In the genomic region with DNA sequence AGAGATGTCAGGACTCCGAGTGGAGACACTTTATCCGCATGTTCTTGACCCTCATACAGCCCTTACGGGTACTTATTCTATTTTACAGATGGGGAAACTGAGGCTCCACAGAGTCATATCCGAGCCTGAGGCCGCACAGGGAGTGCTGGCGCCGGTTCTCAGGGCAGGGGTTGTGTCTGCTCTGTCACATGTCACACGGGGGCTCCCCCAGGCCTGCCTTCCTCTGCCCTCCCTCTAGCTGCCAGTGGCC, we compare ENCODE assay signal across 1 cellular context.
A peak's percentile ranks its signal among the peaks of the same experiment; 100 is the strongest.
TF ChIP-seq lines count a peak whose summit lies in the region.

No MANE protein-coding gene starts in this region.

TF ChIP-seq in HepG2, 621 proteins besides CTCF, POLR2A, EP300 and RAD21 (continued from another document and continues in another):
- TF ChIP-seq, protein P1, sequence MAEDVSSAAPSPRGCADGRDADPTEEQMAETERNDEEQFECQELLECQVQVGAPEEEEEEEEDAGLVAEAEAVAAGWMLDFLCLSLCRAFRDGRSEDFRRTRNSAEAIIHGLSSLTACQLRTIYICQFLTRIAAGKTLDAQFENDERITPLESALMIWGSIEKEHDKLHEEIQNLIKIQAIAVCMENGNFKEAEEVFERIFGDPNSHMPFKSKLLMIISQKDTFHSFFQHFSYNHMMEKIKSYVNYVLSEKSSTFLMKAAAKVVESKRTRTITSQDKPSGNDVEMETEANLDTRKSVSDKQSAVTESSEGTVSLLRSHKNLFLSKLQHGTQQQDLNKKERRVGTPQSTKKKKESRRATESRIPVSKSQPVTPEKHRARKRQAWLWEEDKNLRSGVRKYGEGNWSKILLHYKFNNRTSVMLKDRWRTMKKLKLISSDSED (CRISPR knock-in tag; IDR thresholded peaks at IDR 0.05) = no peak
- TF ChIP-seq ELF4 (CRISPR knock-in tag; IDR thresholded peaks at IDR 0.05; ENCODE audit: borderline replicate concordance) (0 out of 2 replicates have a peak, but pooled peaks have one; percentile 0), FIP1L1 (IDR thresholded peaks at IDR 0.05; ENCODE audit: borderline replicate concordance, insufficient read depth, low read depth, low read length) (no peak), PLRG1 (conservative IDR thresholded peaks at IDR 0.05) (no peak), ZEB1 (IDR thresholded peaks at IDR 0.05; ENCODE audit: insufficient replicate concordance, low read depth) (no peak), ZNF30 (CRISPR knock-in tag; IDR thresholded peaks at IDR 0.05) (no peak), HNF4A (CRISPR knock-in tag; IDR thresholded peaks at IDR 0.05) (no peak), ZFYVE20 (CRISPR knock-in tag; IDR thresholded peaks at IDR 0.05; ENCODE audit: borderline replicate concordance, low read depth) (no peak), SALL1 (CRISPR knock-in tag; IDR thresholded peaks at IDR 0.05) (no peak), NR2C2 (CRISPR knock-in tag; IDR thresholded peaks at IDR 0.05; ENCODE audit: borderline replicate concordance) (no peak), SNAPC2 (CRISPR knock-in tag; IDR thresholded peaks at IDR 0.05) (no peak), ZNF678 (CRISPR knock-in tag; IDR thresholded peaks at IDR 0.05) (0 out of 2 replicates have a peak, but pooled peaks have one; percentile 10), HOXA7 (CRISPR knock-in tag; IDR thresholded peaks at IDR 0.05) (no peak), ZNF136 (CRISPR knock-in tag; IDR thresholded peaks at IDR 0.05; ENCODE audit: low read depth) (no peak)
- TF ChIP-seq, protein P2, sequence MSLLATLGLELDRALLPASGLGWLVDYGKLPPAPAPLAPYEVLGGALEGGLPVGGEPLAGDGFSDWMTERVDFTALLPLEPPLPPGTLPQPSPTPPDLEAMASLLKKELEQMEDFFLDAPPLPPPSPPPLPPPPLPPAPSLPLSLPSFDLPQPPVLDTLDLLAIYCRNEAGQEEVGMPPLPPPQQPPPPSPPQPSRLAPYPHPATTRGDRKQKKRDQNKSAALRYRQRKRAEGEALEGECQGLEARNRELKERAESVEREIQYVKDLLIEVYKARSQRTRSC (CRISPR knock-in tag; IDR thresholded peaks at IDR 0.05; ENCODE audit: low read depth) = peak; percentile 89
- TF ChIP-seq, protein P3, sequence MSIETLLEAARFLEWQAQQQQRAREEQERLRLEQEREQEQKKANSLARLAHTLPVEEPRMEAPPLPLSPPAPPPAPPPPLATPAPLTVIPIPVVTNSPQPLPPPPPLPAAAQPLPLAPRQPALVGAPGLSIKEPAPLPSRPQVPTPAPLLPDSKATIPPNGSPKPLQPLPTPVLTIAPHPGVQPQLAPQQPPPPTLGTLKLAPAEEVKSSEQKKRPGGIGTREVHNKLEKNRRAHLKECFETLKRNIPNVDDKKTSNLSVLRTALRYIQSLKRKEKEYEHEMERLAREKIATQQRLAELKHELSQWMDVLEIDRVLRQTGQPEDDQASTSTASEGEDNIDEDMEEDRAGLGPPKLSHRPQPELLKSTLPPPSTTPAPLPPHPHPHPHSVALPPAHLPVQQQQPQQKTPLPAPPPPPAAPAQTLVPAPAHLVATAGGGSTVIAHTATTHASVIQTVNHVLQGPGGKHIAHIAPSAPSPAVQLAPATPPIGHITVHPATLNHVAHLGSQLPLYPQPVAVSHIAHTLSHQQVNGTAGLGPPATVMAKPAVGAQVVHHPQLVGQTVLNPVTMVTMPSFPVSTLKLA (IDR thresholded peaks at IDR 0.05) = no peak
- TF ChIP-seq, protein P4, sequence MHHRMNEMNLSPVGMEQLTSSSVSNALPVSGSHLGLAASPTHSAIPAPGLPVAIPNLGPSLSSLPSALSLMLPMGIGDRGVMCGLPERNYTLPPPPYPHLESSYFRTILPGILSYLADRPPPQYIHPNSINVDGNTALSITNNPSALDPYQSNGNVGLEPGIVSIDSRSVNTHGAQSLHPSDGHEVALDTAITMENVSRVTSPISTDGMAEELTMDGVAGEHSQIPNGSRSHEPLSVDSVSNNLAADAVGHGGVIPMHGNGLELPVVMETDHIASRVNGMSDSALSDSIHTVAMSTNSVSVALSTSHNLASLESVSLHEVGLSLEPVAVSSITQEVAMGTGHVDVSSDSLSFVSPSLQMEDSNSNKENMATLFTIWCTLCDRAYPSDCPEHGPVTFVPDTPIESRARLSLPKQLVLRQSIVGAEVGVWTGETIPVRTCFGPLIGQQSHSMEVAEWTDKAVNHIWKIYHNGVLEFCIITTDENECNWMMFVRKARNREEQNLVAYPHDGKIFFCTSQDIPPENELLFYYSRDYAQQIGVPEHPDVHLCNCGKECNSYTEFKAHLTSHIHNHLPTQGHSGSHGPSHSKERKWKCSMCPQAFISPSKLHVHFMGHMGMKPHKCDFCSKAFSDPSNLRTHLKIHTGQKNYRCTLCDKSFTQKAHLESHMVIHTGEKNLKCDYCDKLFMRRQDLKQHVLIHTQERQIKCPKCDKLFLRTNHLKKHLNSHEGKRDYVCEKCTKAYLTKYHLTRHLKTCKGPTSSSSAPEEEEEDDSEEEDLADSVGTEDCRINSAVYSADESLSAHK (CRISPR knock-in tag; IDR thresholded peaks at IDR 0.05; ENCODE audit: borderline replicate concordance) = no peak
- TF ChIP-seq, protein P5, sequence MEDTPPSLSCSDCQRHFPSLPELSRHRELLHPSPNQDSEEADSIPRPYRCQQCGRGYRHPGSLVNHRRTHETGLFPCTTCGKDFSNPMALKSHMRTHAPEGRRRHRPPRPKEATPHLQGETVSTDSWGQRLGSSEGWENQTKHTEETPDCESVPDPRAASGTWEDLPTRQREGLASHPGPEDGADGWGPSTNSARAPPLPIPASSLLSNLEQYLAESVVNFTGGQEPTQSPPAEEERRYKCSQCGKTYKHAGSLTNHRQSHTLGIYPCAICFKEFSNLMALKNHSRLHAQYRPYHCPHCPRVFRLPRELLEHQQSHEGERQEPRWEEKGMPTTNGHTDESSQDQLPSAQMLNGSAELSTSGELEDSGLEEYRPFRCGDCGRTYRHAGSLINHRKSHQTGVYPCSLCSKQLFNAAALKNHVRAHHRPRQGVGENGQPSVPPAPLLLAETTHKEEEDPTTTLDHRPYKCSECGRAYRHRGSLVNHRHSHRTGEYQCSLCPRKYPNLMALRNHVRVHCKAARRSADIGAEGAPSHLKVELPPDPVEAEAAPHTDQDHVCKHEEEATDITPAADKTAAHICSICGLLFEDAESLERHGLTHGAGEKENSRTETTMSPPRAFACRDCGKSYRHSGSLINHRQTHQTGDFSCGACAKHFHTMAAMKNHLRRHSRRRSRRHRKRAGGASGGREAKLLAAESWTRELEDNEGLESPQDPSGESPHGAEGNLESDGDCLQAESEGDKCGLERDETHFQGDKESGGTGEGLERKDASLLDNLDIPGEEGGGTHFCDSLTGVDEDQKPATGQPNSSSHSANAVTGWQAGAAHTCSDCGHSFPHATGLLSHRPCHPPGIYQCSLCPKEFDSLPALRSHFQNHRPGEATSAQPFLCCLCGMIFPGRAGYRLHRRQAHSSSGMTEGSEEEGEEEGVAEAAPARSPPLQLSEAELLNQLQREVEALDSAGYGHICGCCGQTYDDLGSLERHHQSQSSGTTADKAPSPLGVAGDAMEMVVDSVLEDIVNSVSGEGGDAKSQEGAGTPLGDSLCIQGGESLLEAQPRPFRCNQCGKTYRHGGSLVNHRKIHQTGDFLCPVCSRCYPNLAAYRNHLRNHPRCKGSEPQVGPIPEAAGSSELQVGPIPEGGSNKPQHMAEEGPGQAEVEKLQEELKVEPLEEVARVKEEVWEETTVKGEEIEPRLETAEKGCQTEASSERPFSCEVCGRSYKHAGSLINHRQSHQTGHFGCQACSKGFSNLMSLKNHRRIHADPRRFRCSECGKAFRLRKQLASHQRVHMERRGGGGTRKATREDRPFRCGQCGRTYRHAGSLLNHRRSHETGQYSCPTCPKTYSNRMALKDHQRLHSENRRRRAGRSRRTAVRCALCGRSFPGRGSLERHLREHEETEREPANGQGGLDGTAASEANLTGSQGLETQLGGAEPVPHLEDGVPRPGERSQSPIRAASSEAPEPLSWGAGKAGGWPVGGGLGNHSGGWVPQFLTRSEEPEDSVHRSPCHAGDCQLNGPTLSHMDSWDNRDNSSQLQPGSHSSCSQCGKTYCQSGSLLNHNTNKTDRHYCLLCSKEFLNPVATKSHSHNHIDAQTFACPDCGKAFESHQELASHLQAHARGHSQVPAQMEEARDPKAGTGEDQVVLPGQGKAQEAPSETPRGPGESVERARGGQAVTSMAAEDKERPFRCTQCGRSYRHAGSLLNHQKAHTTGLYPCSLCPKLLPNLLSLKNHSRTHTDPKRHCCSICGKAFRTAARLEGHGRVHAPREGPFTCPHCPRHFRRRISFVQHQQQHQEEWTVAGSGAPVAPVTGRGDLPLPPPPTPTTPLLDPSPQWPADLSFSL (CRISPR knock-in tag; IDR thresholded peaks at IDR 0.05) = no peak
- TF ChIP-seq, protein P6, sequence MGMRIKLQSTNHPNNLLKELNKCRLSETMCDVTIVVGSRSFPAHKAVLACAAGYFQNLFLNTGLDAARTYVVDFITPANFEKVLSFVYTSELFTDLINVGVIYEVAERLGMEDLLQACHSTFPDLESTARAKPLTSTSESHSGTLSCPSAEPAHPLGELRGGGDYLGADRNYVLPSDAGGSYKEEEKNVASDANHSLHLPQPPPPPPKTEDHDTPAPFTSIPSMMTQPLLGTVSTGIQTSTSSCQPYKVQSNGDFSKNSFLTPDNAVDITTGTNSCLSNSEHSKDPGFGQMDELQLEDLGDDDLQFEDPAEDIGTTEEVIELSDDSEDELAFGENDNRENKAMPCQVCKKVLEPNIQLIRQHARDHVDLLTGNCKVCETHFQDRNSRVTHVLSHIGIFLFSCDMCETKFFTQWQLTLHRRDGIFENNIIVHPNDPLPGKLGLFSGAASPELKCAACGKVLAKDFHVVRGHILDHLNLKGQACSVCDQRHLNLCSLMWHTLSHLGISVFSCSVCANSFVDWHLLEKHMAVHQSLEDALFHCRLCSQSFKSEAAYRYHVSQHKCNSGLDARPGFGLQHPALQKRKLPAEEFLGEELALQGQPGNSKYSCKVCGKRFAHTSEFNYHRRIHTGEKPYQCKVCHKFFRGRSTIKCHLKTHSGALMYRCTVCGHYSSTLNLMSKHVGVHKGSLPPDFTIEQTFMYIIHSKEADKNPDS (CRISPR knock-in tag; IDR thresholded peaks at IDR 0.05) = no peak
- TF ChIP-seq, protein P7, sequence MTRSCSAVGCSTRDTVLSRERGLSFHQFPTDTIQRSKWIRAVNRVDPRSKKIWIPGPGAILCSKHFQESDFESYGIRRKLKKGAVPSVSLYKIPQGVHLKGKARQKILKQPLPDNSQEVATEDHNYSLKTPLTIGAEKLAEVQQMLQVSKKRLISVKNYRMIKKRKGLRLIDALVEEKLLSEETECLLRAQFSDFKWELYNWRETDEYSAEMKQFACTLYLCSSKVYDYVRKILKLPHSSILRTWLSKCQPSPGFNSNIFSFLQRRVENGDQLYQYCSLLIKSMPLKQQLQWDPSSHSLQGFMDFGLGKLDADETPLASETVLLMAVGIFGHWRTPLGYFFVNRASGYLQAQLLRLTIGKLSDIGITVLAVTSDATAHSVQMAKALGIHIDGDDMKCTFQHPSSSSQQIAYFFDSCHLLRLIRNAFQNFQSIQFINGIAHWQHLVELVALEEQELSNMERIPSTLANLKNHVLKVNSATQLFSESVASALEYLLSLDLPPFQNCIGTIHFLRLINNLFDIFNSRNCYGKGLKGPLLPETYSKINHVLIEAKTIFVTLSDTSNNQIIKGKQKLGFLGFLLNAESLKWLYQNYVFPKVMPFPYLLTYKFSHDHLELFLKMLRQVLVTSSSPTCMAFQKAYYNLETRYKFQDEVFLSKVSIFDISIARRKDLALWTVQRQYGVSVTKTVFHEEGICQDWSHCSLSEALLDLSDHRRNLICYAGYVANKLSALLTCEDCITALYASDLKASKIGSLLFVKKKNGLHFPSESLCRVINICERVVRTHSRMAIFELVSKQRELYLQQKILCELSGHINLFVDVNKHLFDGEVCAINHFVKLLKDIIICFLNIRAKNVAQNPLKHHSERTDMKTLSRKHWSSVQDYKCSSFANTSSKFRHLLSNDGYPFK (CRISPR knock-in tag; IDR thresholded peaks at IDR 0.05; ENCODE audit: borderline replicate concordance) = no peak
- TF ChIP-seq, protein P8, sequence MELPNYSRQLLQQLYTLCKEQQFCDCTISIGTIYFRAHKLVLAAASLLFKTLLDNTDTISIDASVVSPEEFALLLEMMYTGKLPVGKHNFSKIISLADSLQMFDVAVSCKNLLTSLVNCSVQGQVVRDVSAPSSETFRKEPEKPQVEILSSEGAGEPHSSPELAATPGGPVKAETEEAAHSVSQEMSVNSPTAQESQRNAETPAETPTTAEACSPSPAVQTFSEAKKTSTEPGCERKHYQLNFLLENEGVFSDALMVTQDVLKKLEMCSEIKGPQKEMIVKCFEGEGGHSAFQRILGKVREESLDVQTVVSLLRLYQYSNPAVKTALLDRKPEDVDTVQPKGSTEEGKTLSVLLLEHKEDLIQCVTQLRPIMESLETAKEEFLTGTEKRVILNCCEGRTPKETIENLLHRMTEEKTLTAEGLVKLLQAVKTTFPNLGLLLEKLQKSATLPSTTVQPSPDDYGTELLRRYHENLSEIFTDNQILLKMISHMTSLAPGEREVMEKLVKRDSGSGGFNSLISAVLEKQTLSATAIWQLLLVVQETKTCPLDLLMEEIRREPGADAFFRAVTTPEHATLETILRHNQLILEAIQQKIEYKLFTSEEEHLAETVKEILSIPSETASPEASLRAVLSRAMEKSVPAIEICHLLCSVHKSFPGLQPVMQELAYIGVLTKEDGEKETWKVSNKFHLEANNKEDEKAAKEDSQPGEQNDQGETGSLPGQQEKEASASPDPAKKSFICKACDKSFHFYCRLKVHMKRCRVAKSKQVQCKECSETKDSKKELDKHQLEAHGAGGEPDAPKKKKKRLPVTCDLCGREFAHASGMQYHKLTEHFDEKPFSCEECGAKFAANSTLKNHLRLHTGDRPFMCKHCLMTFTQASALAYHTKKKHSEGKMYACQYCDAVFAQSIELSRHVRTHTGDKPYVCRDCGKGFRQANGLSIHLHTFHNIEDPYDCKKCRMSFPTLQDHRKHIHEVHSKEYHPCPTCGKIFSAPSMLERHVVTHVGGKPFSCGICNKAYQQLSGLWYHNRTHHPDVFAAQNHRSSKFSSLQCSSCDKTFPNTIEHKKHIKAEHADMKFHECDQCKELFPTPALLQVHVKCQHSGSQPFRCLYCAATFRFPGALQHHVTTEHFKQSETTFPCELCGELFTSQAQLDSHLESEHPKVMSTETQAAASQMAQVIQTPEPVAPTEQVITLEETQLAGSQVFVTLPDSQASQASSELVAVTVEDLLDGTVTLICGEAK (IDR thresholded peaks at IDR 0.05) = no peak
- TF ChIP-seq, protein P8 (CRISPR knock-in tag; IDR thresholded peaks at IDR 0.05) = no peak; the same call in 1 of the 2 replicates
